Comparison of ENCODE assay signal across 1 cellular context in genomic region chr11:69669486-69669885, GRCh38.
TF ChIP-seq lines count a peak whose summit lies in the region.

No MANE protein-coding gene starts in this region.

TF ChIP-seq in H1, 55 proteins besides CTCF, POLR2A, EP300 and RAD21:
- no peak for TF ChIP-seq JUN (IDR thresholded peaks at IDR 0.05; ENCODE audit: low read depth, low read length)
